ENCODE assay signal across 10 cellular contexts in the genomic region with DNA sequence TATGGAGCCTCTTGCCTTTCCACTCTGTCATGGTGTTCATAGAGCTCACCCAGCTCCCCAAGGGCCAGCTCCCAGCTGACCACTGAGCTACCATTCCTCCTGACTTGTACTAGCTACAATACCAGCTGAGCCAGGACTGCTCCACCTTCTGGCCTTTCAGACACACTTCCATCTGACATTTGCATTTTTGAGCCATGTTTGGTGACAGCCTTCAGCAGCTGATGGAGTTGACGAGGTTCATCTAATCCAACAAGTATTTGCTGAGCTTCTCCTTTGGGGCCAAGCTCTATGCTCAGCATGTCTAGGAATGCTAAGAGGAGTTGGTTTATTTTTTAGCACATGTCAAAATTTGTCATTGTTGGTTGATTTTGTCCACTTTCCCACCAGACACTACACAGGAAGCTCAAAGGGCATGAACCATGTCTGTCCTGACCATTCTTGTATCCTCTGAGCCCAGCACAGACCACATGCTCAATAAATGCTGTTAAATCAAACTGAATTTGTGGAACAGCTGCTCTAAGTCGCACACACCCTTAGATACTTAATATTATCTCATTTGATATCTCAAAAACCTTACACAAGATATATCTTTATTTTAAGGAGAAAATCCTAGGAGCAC.
DNase-seq lines count a peak whose midpoint lies in the region; ATAC-seq and TF ChIP-seq lines count a peak whose summit lies in the region.
"Had no signal": no experiment of that assay in that cellular context is flagged by ENCODE, and none has a peak within 500 bp of the region (broad histone marks: within the 10 kb centered on the region; RNA-seq: fewer than 3 reads in every experiment).

No MANE protein-coding gene starts in this region.

- no peak overlapping the region for H3K27ac Mint-ChIP-seq in neural crest cell (ENCODE audit: unreplicated experiment)
- H3K27ac Mint-ChIP-seq: activated T-cell treated with anti-CD3 and anti-CD28 coated beads, Interleukin-2, amount 50 U/mL, for 72 hours had no signal

- H3K36me3 Mint-ChIP-seq in neural crest cell (ENCODE audit: low read depth), result no peaks in the 10 kb centered on the region

- H3K4me3 ChIP-seq in cardiac fibroblast (replicated peaks in 1 of 2; ENCODE audit: low read depth in 2 of 2, low read length in 2 of 2), result no peak overlapping the region

- no peaks in the 10 kb centered on the region for H3K27me3 Mint-ChIP-seq in neural crest cell (ENCODE audit: low read depth)

- ATAC-seq in HG03520 (IDR thresholded peaks at IDR 0.05; ENCODE audit: unreplicated experiment), result peak; percentile 75
- ATAC-seq in GM18909 (IDR thresholded peaks at IDR 0.05; ENCODE audit: poor library complexity, unreplicated experiment), result no peak
- ATAC-seq: activated T-cell treated with anti-CD3 and anti-CD28 coated beads, Interleukin-2, amount 50 U/mL, for 72 hours had no signal

- TF ChIP-seq CTCF in cardiac fibroblast (IDR thresholded peaks at IDR 0.05; ENCODE audit: low read depth, low read length), result peak; percentile 4
- TF ChIP-seq CTCF in neural crest cell (conservative IDR thresholded peaks at IDR 0.05), result peak; percentile 46

- no peaks in the 10 kb centered on the region for H3K4me1 Mint-ChIP-seq in neural crest cell

- no peak overlapping the region for H3K4me3 Mint-ChIP-seq in neural crest cell
- H3K4me3 Mint-ChIP-seq: activated T-cell treated with anti-CD3 and anti-CD28 coated beads, Interleukin-2, amount 50 U/mL, for 72 hours had no signal

- DNase-seq in GM04504 (ENCODE audit: low read depth) (peak; percentile 6), cardiac fibroblast (ENCODE audit: low read depth in 2 of 2) (peak; percentile 23 to 42), neural crest cell (ENCODE audit: low read depth, low spot score) (no peak), NOMO-1 treated with dmso at 0.1 percent for 144 hours (lab: John Stamatoyannopoulos, UW; ENCODE audit: unreplicated experiment) (no peak), GDM1 (lab: John Stamatoyannopoulos, UW) (no peak)
- DNase-seq in activated CD4-positive, CD25-positive, alpha-beta regulatory T cell (lab: John Stamatoyannopoulos, UW), result no peak
- DNase-seq: NCI-H187 had no signal

- no peaks in the 10 kb centered on the region for H3K9me3 Mint-ChIP-seq in neural crest cell

Comparison
In these comparisons a context has a peak if more than half of its experiments do, and no peak if none do; other contexts are left out.
1. DNase-seq: peak in GM04504 (single experiment) and cardiac fibroblast (2 of 2); none in neural crest cell (single experiment), activated CD4-positive, CD25-positive, alpha-beta regulatory T cell (0 of 4), NOMO-1 treated with dmso at 0.1 percent for 144 hours (single experiment) and GDM1 (single experiment).